ENCODE assay signal across 1 cellular context in the genomic region with DNA sequence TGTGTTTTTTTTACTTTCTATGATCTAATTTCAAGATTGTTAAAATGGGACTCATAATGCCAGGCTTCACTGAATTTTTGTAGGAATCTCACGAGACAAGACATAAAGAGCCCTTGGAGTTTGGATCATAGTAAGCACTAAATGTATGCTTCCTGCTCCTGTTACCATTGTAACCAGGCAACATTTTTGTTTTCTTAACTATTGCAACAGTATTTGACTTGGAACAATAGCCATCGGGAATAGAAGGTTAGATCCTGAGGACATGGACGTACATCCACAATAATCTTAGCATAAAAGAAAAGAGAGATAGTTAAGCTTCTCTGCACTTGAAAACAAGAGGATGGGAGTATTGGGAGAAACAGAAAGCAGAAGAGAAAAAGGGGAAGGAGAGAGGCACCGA.
TF ChIP-seq lines count a peak whose summit lies in the region.

No MANE protein-coding gene starts in this region.

TF ChIP-seq in A549, 52 proteins besides CTCF, POLR2A, EP300 and RAD21 (continued from another document):
- TF ChIP-seq, protein P1, sequence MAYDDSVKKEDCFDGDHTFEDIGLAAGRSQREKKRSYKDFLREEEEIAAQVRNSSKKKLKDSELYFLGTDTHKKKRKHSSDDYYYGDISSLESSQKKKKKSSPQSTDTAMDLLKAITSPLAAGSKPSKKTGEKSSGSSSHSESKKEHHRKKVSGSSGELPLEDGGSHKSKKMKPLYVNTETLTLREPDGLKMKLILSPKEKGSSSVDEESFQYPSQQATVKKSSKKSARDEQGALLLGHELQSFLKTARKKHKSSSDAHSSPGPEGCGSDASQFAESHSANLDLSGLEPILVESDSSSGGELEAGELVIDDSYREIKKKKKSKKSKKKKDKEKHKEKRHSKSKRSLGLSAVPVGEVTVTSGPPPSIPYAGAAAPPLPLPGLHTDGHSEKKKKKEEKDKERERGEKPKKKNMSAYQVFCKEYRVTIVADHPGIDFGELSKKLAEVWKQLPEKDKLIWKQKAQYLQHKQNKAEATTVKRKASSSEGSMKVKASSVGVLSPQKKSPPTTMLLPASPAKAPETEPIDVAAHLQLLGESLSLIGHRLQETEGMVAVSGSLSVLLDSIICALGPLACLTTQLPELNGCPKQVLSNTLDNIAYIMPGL (CRISPR knock-in tag; IDR thresholded peaks at IDR 0.05; ENCODE audit: borderline replicate concordance), result no peak
- TF ChIP-seq BHLHE40 (IDR thresholded peaks at IDR 0.05; ENCODE audit: low read depth, low read length) (no peak), ZSCAN20 (CRISPR knock-in tag; IDR thresholded peaks at IDR 0.05) (no peak), KDM1A (IDR thresholded peaks at IDR 0.05; ENCODE audit: low read depth) (no peak), MAFK (IDR thresholded peaks at IDR 0.05; ENCODE audit: partially characterized antibody) (no peak), NR3C1 (IDR thresholded peaks at IDR 0.05) (no peak)
